8 cellular contexts compared by ENCODE assay signal in genomic region chr5:115634343-115635132, GRCh38. TPM values are rescaled to one million over a fixed set of nuclear protein-coding genes. Genes with fewer than 3 reads are reported as not detected.
DNase-seq lines count a peak whose midpoint lies in the region; ATAC-seq and TF ChIP-seq lines count a peak whose summit lies in the region.

No MANE protein-coding gene starts in this region.

- H3K36me3 ChIP-seq in mucosa of descending colon (ENCODE audit: low read depth), result no peaks in the 10 kb centered on the region

- no peaks in the 10 kb centered on the region for H3K9me3 ChIP-seq in mucosa of descending colon

- in situ Hi-C loops in Caki2 (cut with HindIII; ENCODE audit: low pct_unique_long_range_greater_than_20kb, low sequenced_read_pairs), result no loop called here

- no peaks in the 10 kb centered on the region for H3K4me1 ChIP-seq in mucosa of descending colon (ENCODE audit: low read depth)

- ATAC-seq in GM21381 (IDR thresholded peaks at IDR 0.05; ENCODE audit: unreplicated experiment) (peak; percentile 68), mucosa of descending colon (peak; percentile 99)

- peak; percentile 55 for DNase-seq in Caki2 (ENCODE audit: low read depth)
- DNase-seq in HUDEP-2 (lab: John Stamatoyannopoulos, UW; ENCODE audit: unreplicated experiment in 76 of 76), result peak in 74 of 76 experiments; percentile 10 to 91 (median 68)
- DNase-seq in NOMO-1 treated with dmso at 0.1 percent for 144 hours (lab: John Stamatoyannopoulos, UW; ENCODE audit: unreplicated experiment), result peak; percentile 78
- DNase-seq in activated CD8-positive, alpha-beta memory T cell treated with anti-CD3 and anti-CD28 coated beads, Interleukin-2, amount 50 U/mL, for 24 hours (ENCODE audit: extremely low read depth), result peak; percentile 76
- DNase-seq in epithelial cell of proximal tubule (ENCODE audit: low read depth), result no peak
- DNase-seq in mucosa of descending colon, result peak; percentile 84 to 97 (median 91)
- DNase-seq in stimulated activated CD8-positive, alpha-beta memory T cell treated with anti-CD3 and anti-CD28 coated beads, Interleukin-4, amount 100 ng/mL, for 1 hour (ENCODE audit: low read depth in 2 of 2, low spot score in 1 of 2), result peak; percentile 62 to 65

- peak; percentile 98 for TF ChIP-seq CTCF in epithelial cell of proximal tubule (conservative IDR thresholded peaks at IDR 0.05; ENCODE audit: low read depth, low read length)
- peak; percentile 81 for TF ChIP-seq CTCF in mucosa of descending colon (IDR thresholded peaks at IDR 0.05)

- intact Hi-C loops in mucosa of descending colon (cut with DNase I, micrococcal nuclease), result no loop called here

- H3K4me3 ChIP-seq in epithelial cell of proximal tubule (ENCODE audit: low read depth, low read length), result peak overlapping the region; percentile 28
- H3K4me3 ChIP-seq in mucosa of descending colon, result no peak overlapping the region

RNA-seq across cellular contexts. Expression of gene TMED7, which starts 8.7 kb away (rescaled TPM):
- total RNA-seq in Caki2 (2014; rRNA removed; shearing (Covaris generic); ENCODE audit: low replicate concordance), result 26.7 and 50.5 TPM in 2 replicates
- total RNA-seq in epithelial cell of proximal tubule (74.1 and 86.7 TPM in 2 replicates), mucosa of descending colon (100 to 1,000 TPM in 2 of 3 donors, 10 to 100 TPM in 1; 89.0 to 113 (median 104) TPM)

RNA-seq across cellular contexts. Expression of gene TICAM2, which starts 32.3 kb away (rescaled TPM):
- total RNA-seq in Caki2 (2014; rRNA removed; shearing (Covaris generic); ENCODE audit: low replicate concordance), result 0.72 TPM in 1 of 2 replicates, not detected in the other
- total RNA-seq in epithelial cell of proximal tubule (1.2 and 1.7 TPM in 2 replicates), mucosa of descending colon (1 to 10 TPM; 1.9 to 4.3 (median 3.5) TPM)
